ENCODE assay signal across 29 cellular contexts in the genomic region with DNA sequence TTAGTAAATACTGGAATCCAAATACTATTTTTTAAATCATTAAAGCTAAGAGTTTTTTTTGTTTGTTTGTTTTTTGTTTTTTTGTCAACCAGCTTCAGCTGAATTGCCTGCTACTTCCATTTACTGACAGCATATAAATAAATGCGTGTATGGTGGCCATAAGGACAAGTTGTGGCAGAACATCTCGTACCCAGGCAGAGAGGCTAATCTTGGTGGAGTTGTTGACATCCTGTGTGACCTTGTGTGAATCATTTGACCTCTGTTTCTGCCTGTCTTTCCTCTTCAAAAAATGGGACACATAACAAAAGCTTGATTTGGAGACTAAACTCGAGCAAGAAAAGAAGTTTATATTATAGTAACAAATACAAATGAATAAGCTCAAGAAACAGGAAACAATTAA.
A peak's percentile ranks its signal among the peaks of the same experiment; 100 is the strongest.
DNase-seq lines count a peak whose midpoint lies in the region; ATAC-seq, FAIRE-seq and TF ChIP-seq lines count a peak whose summit lies in the region.
"Had no signal": no experiment of that assay in that cellular context is flagged by ENCODE, and none has a peak within 500 bp of the region (broad histone marks: within the 10 kb centered on the region; RNA-seq: fewer than 3 reads in every experiment).

No MANE protein-coding gene starts in this region.

- peak overlapping the region; percentile 40 for H3K4me2 ChIP-seq in endothelial cell of umbilical vein (ENCODE audit: insufficient read depth, low read length)

- FAIRE-seq in endothelial cell of umbilical vein (lab: Jason Lieb, UNC), result peak; percentile 76
- FAIRE-seq: keratinocyte had no signal

- ATAC-seq in right lobe of liver (peak; percentile 38 to 80 (median 48)), HG02884 (IDR thresholded peaks at IDR 0.05; ENCODE audit: unreplicated experiment) (no peak), GM21526 (IDR thresholded peaks at IDR 0.05; ENCODE audit: low FRiP score, unreplicated experiment) (no peak)
- ATAC-seq: stimulated activated effector memory CD8-positive, alpha-beta T cell treated with anti-CD3 and anti-CD28 coated beads, Interleukin-12 subunit alpha, Interleukin-12 subunit beta, amount 100 ng/mL, for 72 hours had no signal

- TF ChIP-seq POLR2A in breast epithelium (IDR thresholded peaks at IDR 0.05), result no peak
- TF ChIP-seq POLR2A in endothelial cell of umbilical vein (IDR thresholded peaks at IDR 0.05; ENCODE audit: low read depth, low read length), result no peak
- no peak for TF ChIP-seq POLR2A in right lobe of liver (IDR thresholded peaks at IDR 0.05)
- no peak for TF ChIP-seq POLR2A in transverse colon (IDR thresholded peaks at IDR 0.05)

- no peaks in the 10 kb centered on the region for H3K27me3 Mint-ChIP-seq in MCF 10A (ENCODE audit: insufficient read depth, unreplicated experiment)

- DNase-seq in MCF 10A (ENCODE audit: unreplicated experiment) (peak; percentile 12), breast epithelium (ENCODE audit: low spot score in 2 of 2) (no peak), endothelial cell of umbilical vein (ENCODE audit: low read depth, low spot score) (peak; percentile 27), right lobe of liver (no peak), transverse colon (no peak), HEK293T (ENCODE audit: extremely low spot score) (no peak)
- DNase-seq: 8988T; activated CD4-positive, alpha-beta T cell treated with anti-CD3 and anti-CD28 coated beads for 4 hours; activated effector memory CD4-positive, alpha-beta T cell treated with Interleukin-2 at 50 U/mL for 16 hours; Caco-2; central memory CD4-positive, alpha-beta T cell; DMS53; dorsolateral prefrontal cortex; glutamatergic neuron; H7; Karpas-422; NCI-H146; NCI-H345; NCI-H69; nephron progenitor cell; SIG-M5; WERI-Rb-1 had no signal

- H3K27me3 ChIP-seq in breast epithelium (no peaks in the 10 kb centered on the region), endothelial cell of umbilical vein (ENCODE audit: control insufficient read depth in 2 of 2, insufficient read depth in 2 of 2, low read length in 2 of 2) (no peaks in the 10 kb centered on the region), right lobe of liver (no peaks in the 10 kb centered on the region), transverse colon (no peaks in the 10 kb centered on the region)
- H3K27me3 ChIP-seq: ascending aorta had no signal

- TF ChIP-seq CTCF in MCF 10A (IDR thresholded peaks at IDR 0.05; ENCODE audit: unreplicated experiment), result no peak
- no peak for TF ChIP-seq CTCF in breast epithelium (IDR thresholded peaks at IDR 0.05)
- no peak for TF ChIP-seq CTCF in endothelial cell of umbilical vein (IDR thresholded peaks at IDR 0.05; ENCODE audit: extremely low read depth in 1 of 2, insufficient read depth in 1 of 2, low read depth in 1 of 2, low read length in 2 of 2)
- no peak for TF ChIP-seq CTCF in right lobe of liver (IDR thresholded peaks at IDR 0.05)
- no peak for TF ChIP-seq CTCF in transverse colon (IDR thresholded peaks at IDR 0.05)

- H3K27ac ChIP-seq in breast epithelium (no peak overlapping the region), endothelial cell of umbilical vein (ENCODE audit: insufficient read depth, low read depth, low read length) (peak overlapping the region; percentile 21), right lobe of liver (peak overlapping the region in 2 of 3 donors; percentile 5 to 11), transverse colon (no peak overlapping the region)
- H3K27ac ChIP-seq: C4-2B, WERI-Rb-1 had no signal

- H3K36me3 ChIP-seq in breast epithelium, result no peaks in the 10 kb centered on the region
- no peaks in the 10 kb centered on the region for H3K36me3 ChIP-seq in endothelial cell of umbilical vein (ENCODE audit: control insufficient read depth in 2 of 2, extremely low read depth in 1 of 2, insufficient read depth in 2 of 2, low read length in 2 of 2)
- H3K36me3 ChIP-seq in right lobe of liver, result no peaks in the 10 kb centered on the region
- no peaks in the 10 kb centered on the region for H3K36me3 ChIP-seq in transverse colon
- H3K36me3 ChIP-seq: ascending aorta, WERI-Rb-1 had no signal

- no peaks in the 10 kb centered on the region for H3K9me1 ChIP-seq in endothelial cell of umbilical vein (replicated peaks; ENCODE audit: control insufficient read depth, extremely low read depth, insufficient read depth, low read length)

- peak overlapping the region; percentile 23 for H2AFZ ChIP-seq in endothelial cell of umbilical vein (ENCODE audit: low read depth, low read length)

- TF ChIP-seq EP300 in transverse colon (IDR thresholded peaks at IDR 0.05; ENCODE audit: low read depth), result peak; percentile 77

- H3K79me2 ChIP-seq in endothelial cell of umbilical vein (ENCODE audit: control insufficient read depth, insufficient read depth, low read length), result no peaks in the 10 kb centered on the region

- no peaks in the 10 kb centered on the region for H3K36me3 Mint-ChIP-seq in MCF 10A (ENCODE audit: insufficient read depth, unreplicated experiment)
- H3K36me3 Mint-ChIP-seq: activated naive CD8-positive, alpha-beta T cell; stimulated activated effector memory CD8-positive, alpha-beta T cell treated with anti-CD3 and anti-CD28 coated beads, Interleukin-12 subunit alpha, Interleukin-12 subunit beta, amount 100 ng/mL, for 72 hours had no signal

- no peaks in the 10 kb centered on the region for H3K4me1 Mint-ChIP-seq in MCF 10A (ENCODE audit: insufficient read depth, unreplicated experiment)
- H3K4me1 Mint-ChIP-seq: stimulated activated effector memory CD8-positive, alpha-beta T cell treated with anti-CD3 and anti-CD28 coated beads, Interleukin-12 subunit alpha, Interleukin-12 subunit beta, amount 100 ng/mL, for 72 hours had no signal

- CTCF ChIA-PET in MCF 10A (lab: Yijun Ruan, JAX) (interaction anchor here (0.7 to 0.9 kb wide), 2 partner anchors 24 to 52 kb away, joined by 3 read pairs; no protein-coding TSS in a partner anchor), endothelial cell of umbilical vein (lab: Charles Lee) (interaction anchor here (0.9 to 1.6 kb wide), 4 partner anchors 10 to 118 kb away, joined by 3 to 4 read pairs (median 4); no protein-coding TSS in a partner anchor), HEK293T (lab: Yijun Ruan, JAX) (no interaction called here)

- no peaks in the 10 kb centered on the region for H3K4me1 ChIP-seq in breast epithelium
- peaks cover 12% of the 10 kb centered on the region for H3K4me1 ChIP-seq in endothelial cell of umbilical vein (ENCODE audit: control insufficient read depth, extremely low read depth, insufficient read depth, low read length)
- H3K4me1 ChIP-seq in right lobe of liver, result no peaks in the 10 kb centered on the region
- no peaks in the 10 kb centered on the region for H3K4me1 ChIP-seq in transverse colon
- H3K4me1 ChIP-seq: Caco-2 had no signal

- H3K9me3 ChIP-seq in breast epithelium, result peaks cover 0 to 4% of the 10 kb centered on the region in 2 donors
- H3K9me3 ChIP-seq in endothelial cell of umbilical vein (replicated peaks; ENCODE audit: control insufficient read depth, insufficient read depth, low read length), result no peaks in the 10 kb centered on the region
- no peaks in the 10 kb centered on the region for H3K9me3 ChIP-seq in right lobe of liver
- H3K9me3 ChIP-seq in transverse colon, result peaks cover 0 to 5% of the 10 kb centered on the region in 2 donors
- H3K9me3 ChIP-seq: ascending aorta, Caco-2 had no signal

- WGBS in right lobe of liver (ENCODE audit: insufficient coverage, low coverage, low lambda C conversion rate, missing lambda C conversion rate), result 15% methylated on average over 3 of the region's 3 CpGs
- WGBS in transverse colon (ENCODE audit: low coverage in 1 of 2), 2 donors, result 39 to 43% methylated on average over 3 of the region's 3 CpGs

- H3K27ac Mint-ChIP-seq in MCF 10A (ENCODE audit: low read depth, unreplicated experiment), result peak overlapping the region; percentile 25
- H3K27ac Mint-ChIP-seq: activated naive CD8-positive, alpha-beta T cell; nephron progenitor cell; stimulated activated effector memory CD8-positive, alpha-beta T cell treated with anti-CD3 and anti-CD28 coated beads, Interleukin-12 subunit alpha, Interleukin-12 subunit beta, amount 100 ng/mL, for 72 hours had no signal

- POLR2A ChIA-PET in MCF 10A (lab: Yijun Ruan, JAX) (interaction anchor here (0.7 to 1.8 kb wide), 4 partner anchors 9 to 274 kb away, joined by 3 to 4 read pairs (median 3); no protein-coding TSS in a partner anchor), endothelial cell of umbilical vein (lab: Charles Lee) (interaction anchor here (0.6 to 0.7 kb wide), 2 partner anchors 178 to 494 kb away, joined by 4 read pairs; no protein-coding TSS in a partner anchor), HEK293T (lab: Yijun Ruan, JAX) (no interaction called here)

- no peak overlapping the region for H3K4me3 Mint-ChIP-seq in MCF 10A (ENCODE audit: unreplicated experiment)
- H3K4me3 Mint-ChIP-seq: activated naive CD8-positive, alpha-beta T cell; nephron progenitor cell; stimulated activated effector memory CD8-positive, alpha-beta T cell treated with anti-CD3 and anti-CD28 coated beads, Interleukin-12 subunit alpha, Interleukin-12 subunit beta, amount 100 ng/mL, for 72 hours had no signal

- H3K9me3 Mint-ChIP-seq in MCF 10A (ENCODE audit: unreplicated experiment), result peaks cover 7% of the 10 kb centered on the region

- dilution Hi-C loops in endothelial cell of umbilical vein (cut with MboI; ENCODE audit: extremely low pct_ligation_motif_present, low sequenced_read_pairs), result no loop called here

- no peak overlapping the region for H3K9ac ChIP-seq in endothelial cell of umbilical vein (replicated peaks; ENCODE audit: extremely low read depth, insufficient read depth, low read length)

- intact Hi-C loops in MCF 10A (cut with micrococcal nuclease) (no loop called here), breast epithelium (cut with DNase I; ENCODE audit: low total_unique reads) (no loop called here), endothelial cell of umbilical vein (cut with micrococcal nuclease) (loop anchor here (2.0 kb wide), 1 partner anchor 121 kb away; no protein-coding TSS in a partner anchor), right lobe of liver (cut with DNase I) (no loop called here), transverse colon (cut with DNase I; ENCODE audit: low total_unique reads) (no loop called here)

- in situ Hi-C loops in transverse colon (cut with MboI; ENCODE audit: low pct_ligation_motif_present in 1 of 4, low pct_unique_long_range_greater_than_20kb in 1 of 4, low sequenced_read_pairs in 3 of 4), result no loop called here

- no peaks in the 10 kb centered on the region for H4K20me1 ChIP-seq in endothelial cell of umbilical vein (replicated peaks; ENCODE audit: control insufficient read depth, extremely low read depth, insufficient read depth, low read length)

- BruUV-seq in MCF 10A (replicated peaks; lab: Mats Ljungman, UMichigan) (no TSS peak), endothelial cell of umbilical vein (replicated peaks; lab: Mats Ljungman, UMichigan) (no TSS peak)

- H3K4me3 ChIP-seq in breast epithelium (no peak overlapping the region), endothelial cell of umbilical vein (replicated peaks in 1 of 3; ENCODE audit: insufficient read depth in 1 of 3, low read depth in 1 of 3, low read length in 3 of 3) (no peak overlapping the region), right lobe of liver (no peak overlapping the region), transverse colon (no peak overlapping the region)
- H3K4me3 ChIP-seq: ascending aorta, dorsolateral prefrontal cortex had no signal

TF ChIP-seq in HEK293T, 16 proteins besides CTCF, POLR2A, EP300 and RAD21:
- no peak for TF ChIP-seq ZNF384 (IDR thresholded peaks at IDR 0.05)

Comparison
In these comparisons a context has a peak if more than half of its experiments do, and no peak if none do; other contexts are left out.
1. DNase-seq: peak in MCF 10A (single experiment) and endothelial cell of umbilical vein (single experiment); none in breast epithelium (0 of 2), right lobe of liver (0 of 3), transverse colon (single experiment) and HEK293T (single experiment).
2. H3K27ac ChIP-seq: peak in endothelial cell of umbilical vein (single experiment) and right lobe of liver (2 of 3); none in breast epithelium (0 of 2) and transverse colon (0 of 4).
3. ATAC-seq: peak in right lobe of liver (4 of 4); none in HG02884 (single experiment) and GM21526 (single experiment).